In genomic region chr9:81874926-81875325, GRCh38 we compare ENCODE assay signal across 11 cellular contexts. TPM values are rescaled to one million over a fixed set of nuclear protein-coding genes. Genes with fewer than 3 reads are reported as not detected.
A peak's percentile ranks its signal among the peaks of the same experiment; 100 is the strongest.
DNase-seq lines count a peak whose midpoint lies in the region; ATAC-seq and TF ChIP-seq lines count a peak whose summit lies in the region.
"Had no signal": no experiment of that assay in that cellular context is flagged by ENCODE, and none has a peak within 500 bp of the region (broad histone marks: within the 10 kb centered on the region; RNA-seq: fewer than 3 reads in every experiment).

No MANE protein-coding gene starts in this region.

- DNase-seq in GM04503 (ENCODE audit: low read depth), result peak; percentile 77
- peak; percentile 83 for DNase-seq in fibroblast of the aortic adventitia (ENCODE audit: low read depth)
- DNase-seq in renal cortical epithelial cell (ENCODE audit: low read depth), result peak; percentile 97
- DNase-seq in middle frontal gyrus (ENCODE audit: extremely low spot score, low spot score), result no peak
- DNase-seq in activated T-cell treated with anti-CD3 and anti-CD28 coated beads, Interleukin-2, amount 50 U/mL, for 1 hour, result no peak
- no peak for DNase-seq in D341Med (ENCODE audit: low spot score)
- DNase-seq: RPMI8226; stimulated activated CD8-positive, alpha-beta memory T cell treated with anti-CD3 and anti-CD28 coated beads, Interleukin-4, amount 100 ng/mL, for 48 hours; WERI-Rb-1 had no signal

- ATAC-seq in SK-N-SH treated with all-trans-retinoic acid at 6 μM for 48 hours (no peak), GM19351 (IDR thresholded peaks at IDR 0.05; ENCODE audit: unreplicated experiment) (no peak)

- TF ChIP-seq CTCF in fibroblast of the aortic adventitia (IDR thresholded peaks at IDR 0.05; ENCODE audit: insufficient read depth, low read length), result no peak

- H3K4me3 ChIP-seq in fibroblast of the aortic adventitia (ENCODE audit: low read depth, low read length), result no peak overlapping the region

TF ChIP-seq in SK-N-SH treated with all-trans-retinoic acid at 6 μM for 48 hours, 23 proteins besides CTCF, POLR2A, EP300 and RAD21:
- TF ChIP-seq PPARA (CRISPR knock-in tag; IDR thresholded peaks at IDR 0.05; ENCODE audit: borderline replicate concordance) (no peak), OSR1 (CRISPR knock-in tag; IDR thresholded peaks at IDR 0.05) (no peak), ZFP30 (CRISPR knock-in tag; IDR thresholded peaks at IDR 0.05) (0 out of 2 replicates have a peak, but pooled peaks have one; percentile 7), PATZ1 (CRISPR knock-in tag; IDR thresholded peaks at IDR 0.05; ENCODE audit: borderline replicate concordance) (no peak)

RNA-seq across cellular contexts. Expression of gene SPATA31D4, which starts 53.3 kb away (rescaled TPM):
- total RNA-seq in fibroblast of the aortic adventitia (ENCODE audit: low replicate concordance) (not detected in 2 replicates), renal cortical epithelial cell (not detected in 2 replicates)

Comparison
In these comparisons a context has a peak if more than half of its experiments do, and no peak if none do; other contexts are left out.
1. DNase-seq: peak in GM04503 (single experiment), fibroblast of the aortic adventitia (single experiment) and renal cortical epithelial cell (single experiment); none in middle frontal gyrus (single experiment), activated T-cell treated with anti-CD3 and anti-CD28 coated beads, Interleukin-2, amount 50 U/mL, for 1 hour (single experiment) and D341Med (single experiment).